In genomic region chr21:16768096-16768495, GRCh38 we compare ENCODE assay signal across 24 cellular contexts.
"Had no signal": no experiment of that assay in that cellular context is flagged by ENCODE, and none has a peak within 500 bp of the region (broad histone marks: within the 10 kb centered on the region; RNA-seq: fewer than 3 reads in every experiment).

No MANE protein-coding gene starts in this region.

- H3K36me3 Mint-ChIP-seq: naive B cell had no signal

- H3K4me3 ChIP-seq: esophagus squamous epithelium, lower lobe of right lung, mucosa of descending colon, ovary, psoas muscle, suprapubic skin, thyroid gland, vagina had no signal

- H3K36me3 ChIP-seq: esophagus squamous epithelium, lower lobe of right lung, ovary, suprapubic skin, thyroid gland, vagina had no signal

- H3K27ac Mint-ChIP-seq: effector memory CD8-positive, alpha-beta T cell; naive B cell; stimulated activated naive CD8-positive, alpha-beta T cell treated with anti-CD3 and anti-CD28 coated beads, Interleukin-15, amount 100 ng/mL, for 72 hours had no signal

- H3K27me3 ChIP-seq: esophagus squamous epithelium, ovary, suprapubic skin, thyroid gland, vagina had no signal

- H3K9me3 ChIP-seq: esophagus squamous epithelium, lower lobe of right lung, mucosa of descending colon, ovary, psoas muscle, suprapubic skin, thyroid gland, vagina had no signal

- H3K4me1 ChIP-seq: esophagus squamous epithelium, lower lobe of right lung, psoas muscle, suprapubic skin, thyroid gland, vagina had no signal

- H3K27ac ChIP-seq: esophagus squamous epithelium, lower lobe of right lung, ovary, psoas muscle, suprapubic skin, thyroid gland, vagina had no signal

- DNase-seq: cortex of kidney; effector memory CD8-positive, alpha-beta T cell; erythroblast; esophagus squamous epithelium; hypothalamus; left ventricle myocardium superior; lower lobe of right lung; mucosa of descending colon; naive B cell; nucleus accumbens; ovary; posterior cingulate gyrus; psoas muscle; right cardiac atrium; small intestine; stimulated activated CD4-positive, alpha-beta T cell treated with anti-CD3 and anti-CD28 coated beads, Interleukin-15, amount 100 ng/mL, for 24 hours; stimulated activated CD4-positive, alpha-beta T cell treated with anti-CD3 and anti-CD28 coated beads, Interleukin-2, amount 100 ng/mL, for 48 hours; stimulated activated naive CD4-positive, alpha-beta T cell; stimulated activated naive CD8-positive, alpha-beta T cell treated with anti-CD3 and anti-CD28 coated beads, Interleukin-15, amount 100 ng/mL, for 72 hours; thyroid gland; trophoblast cell had no signal

- H3K4me3 Mint-ChIP-seq: effector memory CD8-positive, alpha-beta T cell; naive B cell; nephron; stimulated activated naive CD8-positive, alpha-beta T cell treated with anti-CD3 and anti-CD28 coated beads, Interleukin-15, amount 100 ng/mL, for 72 hours had no signal

- ATAC-seq: effector memory CD8-positive, alpha-beta T cell; left ventricle myocardium superior; lower lobe of right lung; mucosa of descending colon; psoas muscle; right cardiac atrium; stimulated activated naive CD8-positive, alpha-beta T cell treated with anti-CD3 and anti-CD28 coated beads, Interleukin-15, amount 100 ng/mL, for 72 hours had no signal

- H3K4me1 Mint-ChIP-seq: naive B cell; stimulated activated naive CD8-positive, alpha-beta T cell treated with anti-CD3 and anti-CD28 coated beads, Interleukin-15, amount 100 ng/mL, for 72 hours had no signal

- H3K27me3 Mint-ChIP-seq: effector memory CD8-positive, alpha-beta T cell; naive B cell; stimulated activated naive CD8-positive, alpha-beta T cell treated with anti-CD3 and anti-CD28 coated beads, Interleukin-15, amount 100 ng/mL, for 72 hours had no signal
